In genomic region chr18:13540783-13541182, GRCh38 we compare ENCODE assay signal across 14 cellular contexts.
DNase-seq lines count a peak whose midpoint lies in the region; ATAC-seq, FAIRE-seq and TF ChIP-seq lines count a peak whose summit lies in the region.
"Had no signal": no experiment of that assay in that cellular context is flagged by ENCODE, and none has a peak within 500 bp of the region (broad histone marks: within the 10 kb centered on the region; RNA-seq: fewer than 3 reads in every experiment).

No MANE protein-coding gene starts in this region.

- no peak overlapping the region for H3K9ac ChIP-seq in HepG2 (ENCODE audit: insufficient read depth, low read depth, low read length)

- TF ChIP-seq RAD21 in HepG2 (CRISPR knock-in tag; IDR thresholded peaks at IDR 0.05): no peak

- H3K4me3 Mint-ChIP-seq in activated T-cell treated with anti-CD3 and anti-CD28 coated beads, Interleukin-2, amount 50 U/mL, for 24 hours: no peak overlapping the region
- no peak overlapping the region for H3K4me3 Mint-ChIP-seq in nephron
- H3K4me3 Mint-ChIP-seq in type B pancreatic cell: no peak overlapping the region

- DNase-seq in HepG2 (ENCODE audit: low spot score) (no peak), right lobe of liver (no peak), type B pancreatic cell (ENCODE audit: extremely low spot score, unreplicated experiment) (peak; percentile 36), testis (no peak), left lobe of liver (ENCODE audit: low spot score) (no peak)
- peak; percentile 48 for DNase-seq in activated T-cell treated with anti-CD3 and anti-CD28 coated beads, Interleukin-2, amount 50 U/mL, for 24 hours
- DNase-seq: esophagus squamous epithelium, NCI-H1048 had no signal

- no peak overlapping the region for H2AFZ ChIP-seq in HepG2 (ENCODE audit: low read length)

- H3K9me3 ChIP-seq in HepG2 (ENCODE audit: low read length) (no peaks in the 10 kb centered on the region), right lobe of liver (no peaks in the 10 kb centered on the region), testis (no peaks in the 10 kb centered on the region)
- H3K9me3 ChIP-seq: esophagus squamous epithelium had no signal

- TF ChIP-seq EP300 in HepG2 (IDR thresholded peaks at IDR 0.05; ENCODE audit: low read depth in 2 of 2, low read length in 2 of 2) (no peak), HepG2 (CRISPR knock-in tag; IDR thresholded peaks at IDR 0.05; ENCODE audit: borderline replicate concordance) (no peak)

- no peaks in the 10 kb centered on the region for H4K20me1 ChIP-seq in HepG2 (ENCODE audit: insufficient read depth, low read length)

- H3K27ac Mint-ChIP-seq in activated T-cell treated with anti-CD3 and anti-CD28 coated beads, Interleukin-2, amount 50 U/mL, for 24 hours: peak overlapping the region; percentile 39
- H3K27ac Mint-ChIP-seq in nephron (peak overlapping the region in 2 of 3 experiments; percentile 44 to 47), type B pancreatic cell (no peak overlapping the region)

- H3K27me3 Mint-ChIP-seq in activated T-cell treated with anti-CD3 and anti-CD28 coated beads, Interleukin-2, amount 50 U/mL, for 24 hours: no peaks in the 10 kb centered on the region
- H3K27me3 Mint-ChIP-seq in nephron (ENCODE audit: low read depth) (peaks cover 8% of the 10 kb centered on the region), type B pancreatic cell (peaks cover 11% of the 10 kb centered on the region)

- H3K4me2 ChIP-seq in HepG2 (ENCODE audit: low read depth, low read length): no peak overlapping the region; the same call in 1 of the 2 replicates

- H3K27ac ChIP-seq in HepG2 (ENCODE audit: extremely low read length, insufficient read depth, low read length) (peak overlapping the region; percentile 86), right lobe of liver (no peak overlapping the region), testis (no peak overlapping the region)
- H3K27ac ChIP-seq: esophagus squamous epithelium had no signal

- H3K4me1 ChIP-seq in HepG2 (ENCODE audit: insufficient read depth, low read length): peaks cover 91% of the 10 kb centered on the region
- H3K4me1 ChIP-seq in right lobe of liver: peaks cover 0 to 56% (median 26%) of the 10 kb centered on the region in 4 donors
- peaks cover 11% of the 10 kb centered on the region for H3K4me1 ChIP-seq in testis

- CTCF ChIA-PET in HepG2 (lab: Yijun Ruan, JAX; ENCODE audit: low intra/inter-chr PET ratio, low total read pairs): no interaction called here

- TF ChIP-seq POLR2A in HepG2 (IDR thresholded peaks at IDR 0.05; ENCODE audit: insufficient read depth in 1 of 2, low read depth in 2 of 2, low read length in 2 of 2): no peak
- no peak for TF ChIP-seq POLR2A in right lobe of liver (IDR thresholded peaks at IDR 0.05)
- TF ChIP-seq POLR2A in testis (IDR thresholded peaks at IDR 0.05): no peak

- WGBS in HepG2 (ENCODE audit: low lambda C conversion rate): 95% methylated on average over 6 of the region's 7 CpGs
- WGBS in right lobe of liver (ENCODE audit: insufficient coverage, low coverage, low lambda C conversion rate, missing lambda C conversion rate): 43% methylated on average over 1 of the region's 7 CpGs
- WGBS in testis, 2 donors: 67 to 74% methylated on average over 4 to 7 of the region's 7 CpGs

- in situ Hi-C loops in HepG2 (cut with HindIII; ENCODE audit: extremely low pct_ligation_motif_present, low pct_unique_long_range_greater_than_20kb): no loop called here

- H3K27me3 ChIP-seq in HepG2 (ENCODE audit: control insufficient read depth in 1 of 2, insufficient read depth in 2 of 2, low read length in 2 of 2) (no peaks in the 10 kb centered on the region), right lobe of liver (no peaks in the 10 kb centered on the region), testis (no peaks in the 10 kb centered on the region)
- H3K27me3 ChIP-seq: esophagus squamous epithelium had no signal

- no TSS peak for BruUV-seq in HepG2 (replicated peaks; lab: Mats Ljungman, UMichigan)

- H3K36me3 Mint-ChIP-seq in activated T-cell treated with anti-CD3 and anti-CD28 coated beads, Interleukin-2, amount 50 U/mL, for 24 hours (ENCODE audit: low read depth): peaks cover 24% of the 10 kb centered on the region
- no peaks in the 10 kb centered on the region for H3K36me3 Mint-ChIP-seq in nephron (ENCODE audit: low read depth)
- no peaks in the 10 kb centered on the region for H3K36me3 Mint-ChIP-seq in type B pancreatic cell

- no peak for FAIRE-seq in HepG2 (lab: Jason Lieb, UNC)
- FAIRE-seq: colon, GM12891 had no signal

- intact Hi-C loops in HepG2 (cut with micrococcal nuclease; ENCODE audit: unreplicated experiment) (loop anchor here (5.0 to 10.0 kb wide), 3 partner anchors 68 to 403 kb away; no protein-coding TSS in a partner anchor), right lobe of liver (cut with DNase I) (loop anchor here in 1 of 2 donors (5.0 kb wide), 1 partner anchor 323 kb away; the partner anchor contains the start of gene LDLRAD4), testis (cut with DNase I; ENCODE audit: low total_unique reads) (no loop called here)

- H3K9me3 Mint-ChIP-seq in activated T-cell treated with anti-CD3 and anti-CD28 coated beads, Interleukin-2, amount 50 U/mL, for 24 hours: no peaks in the 10 kb centered on the region
- H3K9me3 Mint-ChIP-seq in nephron: no peaks in the 10 kb centered on the region
- H3K9me3 Mint-ChIP-seq in type B pancreatic cell: no peaks in the 10 kb centered on the region

- H3K36me3 ChIP-seq in HepG2 (replicated peaks in 1 of 2; ENCODE audit: control insufficient read depth in 1 of 2, insufficient read depth in 2 of 2, low read length in 2 of 2) (no peaks in the 10 kb centered on the region), right lobe of liver (no peaks in the 10 kb centered on the region), testis (ENCODE audit: low read depth, missing control alignments) (no peaks in the 10 kb centered on the region)
- H3K36me3 ChIP-seq: esophagus squamous epithelium had no signal

- no peak for ATAC-seq in HepG2
- ATAC-seq in right lobe of liver: no peak
- no peak for ATAC-seq in left lobe of liver
- no peak for ATAC-seq in HG03432 (IDR thresholded peaks at IDR 0.05; ENCODE audit: unreplicated experiment)
- ATAC-seq: HCT116, Right ventricle myocardium inferior had no signal

- TF ChIP-seq CTCF in HepG2 (CRISPR knock-in tag; IDR thresholded peaks at IDR 0.05): no peak
- TF ChIP-seq CTCF in right lobe of liver (IDR thresholded peaks at IDR 0.05): no peak
- TF ChIP-seq CTCF in nephron (IDR thresholded peaks at IDR 0.05; ENCODE audit: unreplicated experiment in 3 of 3): no peak
- no peak for TF ChIP-seq CTCF in type B pancreatic cell (conservative IDR thresholded peaks at IDR 0.05)
- no peak for TF ChIP-seq CTCF in testis (IDR thresholded peaks at IDR 0.05)

- H3K4me1 Mint-ChIP-seq in activated T-cell treated with anti-CD3 and anti-CD28 coated beads, Interleukin-2, amount 50 U/mL, for 24 hours (ENCODE audit: low read depth): peaks cover 56% of the 10 kb centered on the region
- peaks cover 46% of the 10 kb centered on the region for H3K4me1 Mint-ChIP-seq in nephron
- H3K4me1 Mint-ChIP-seq in type B pancreatic cell (ENCODE audit: unreplicated experiment): peaks cover 6% of the 10 kb centered on the region

- POLR2A ChIA-PET in HepG2 (lab: Yijun Ruan, JAX): no interaction called here

- H3K79me2 ChIP-seq in HepG2 (ENCODE audit: insufficient read depth, low read length): no peaks in the 10 kb centered on the region

- H3K4me3 ChIP-seq in HepG2 (replicated peaks in 1 of 3; ENCODE audit: insufficient read depth in 1 of 3, low read depth in 2 of 3, low read length in 3 of 3): no peak overlapping the region
- no peak overlapping the region for H3K4me3 ChIP-seq in right lobe of liver
- no peak overlapping the region for H3K4me3 ChIP-seq in testis
- H3K4me3 ChIP-seq: esophagus squamous epithelium had no signal

TF ChIP-seq in HepG2, 621 proteins besides CTCF, POLR2A, EP300 and RAD21 (continues in another document):
- TF ChIP-seq, protein P1, sequence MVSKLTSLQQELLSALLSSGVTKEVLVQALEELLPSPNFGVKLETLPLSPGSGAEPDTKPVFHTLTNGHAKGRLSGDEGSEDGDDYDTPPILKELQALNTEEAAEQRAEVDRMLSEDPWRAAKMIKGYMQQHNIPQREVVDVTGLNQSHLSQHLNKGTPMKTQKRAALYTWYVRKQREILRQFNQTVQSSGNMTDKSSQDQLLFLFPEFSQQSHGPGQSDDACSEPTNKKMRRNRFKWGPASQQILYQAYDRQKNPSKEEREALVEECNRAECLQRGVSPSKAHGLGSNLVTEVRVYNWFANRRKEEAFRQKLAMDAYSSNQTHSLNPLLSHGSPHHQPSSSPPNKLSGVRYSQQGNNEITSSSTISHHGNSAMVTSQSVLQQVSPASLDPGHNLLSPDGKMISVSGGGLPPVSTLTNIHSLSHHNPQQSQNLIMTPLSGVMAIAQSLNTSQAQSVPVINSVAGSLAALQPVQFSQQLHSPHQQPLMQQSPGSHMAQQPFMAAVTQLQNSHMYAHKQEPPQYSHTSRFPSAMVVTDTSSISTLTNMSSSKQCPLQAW (CRISPR knock-in tag; IDR thresholded peaks at IDR 0.05): 0 out of 2 replicates have a peak, but pooled peaks have one; percentile 28
- TF ChIP-seq KLF9 (CRISPR knock-in tag; IDR thresholded peaks at IDR 0.05; ENCODE audit: low read depth) (no peak), SRY (CRISPR knock-in tag; IDR thresholded peaks at IDR 0.05) (no peak)

Comparison
In these comparisons a context has a peak if more than half of its experiments do, and no peak if none do; other contexts are left out.
1. DNase-seq: peak in activated T-cell treated with anti-CD3 and anti-CD28 coated beads, Interleukin-2, amount 50 U/mL, for 24 hours (single experiment) and type B pancreatic cell (single experiment); none in HepG2 (single experiment), right lobe of liver (0 of 3), testis (single experiment) and left lobe of liver (single experiment).